Comparison of ENCODE assay signal across 1 cellular context in the genomic region with DNA sequence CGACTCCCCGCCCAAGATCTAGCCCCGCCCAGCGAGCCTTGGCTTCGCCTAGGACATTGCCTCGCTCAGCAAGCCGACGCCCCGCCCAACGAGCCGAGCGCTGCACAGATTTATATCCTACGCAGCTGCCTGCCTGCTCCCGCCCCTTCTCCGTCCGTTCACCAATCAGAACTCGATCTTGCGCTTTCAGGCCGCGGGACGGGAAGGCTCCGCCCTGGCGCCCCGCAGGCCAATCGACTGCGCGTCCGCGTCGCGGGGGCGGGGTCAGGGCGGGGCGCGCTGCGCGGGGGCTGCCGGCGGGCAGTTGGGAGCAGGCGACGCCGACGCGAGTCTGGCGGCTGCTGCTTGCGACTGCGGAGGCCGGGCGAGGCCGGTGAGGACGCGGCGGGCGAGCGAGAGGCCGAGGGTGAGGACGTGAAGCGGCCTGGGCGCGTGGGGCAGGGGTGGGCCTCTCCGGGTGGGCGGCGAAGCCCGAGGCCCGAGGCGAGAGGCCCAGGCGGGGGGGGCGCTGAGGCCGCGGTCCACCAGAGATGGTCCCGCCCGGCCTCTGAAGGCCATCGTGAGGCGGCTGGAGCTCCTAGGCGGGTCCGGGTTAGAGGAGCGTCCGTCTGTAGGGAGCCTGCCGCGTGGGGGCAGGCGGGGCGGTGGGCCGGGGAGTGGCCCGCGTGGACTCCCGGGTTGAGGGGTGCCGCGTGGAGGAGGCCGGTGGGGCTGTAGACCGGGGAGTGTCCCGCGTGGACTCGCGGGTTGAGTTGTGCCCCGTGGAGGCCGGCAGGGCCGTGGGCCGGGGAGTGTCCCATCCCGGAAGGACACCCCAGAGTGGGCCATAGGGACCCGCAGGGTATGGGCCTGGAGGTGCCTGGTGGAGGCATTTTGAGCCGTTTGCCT.
A peak's percentile ranks its signal among the peaks of the same experiment; 100 is the strongest.
TF ChIP-seq lines count a peak whose summit lies in the region.

TSS of gene FARP2 (plus strand) at position 303 of the 888 bp plus-strand sequence. CDS start 16,823 bp downstream, outside the sequence.

TF ChIP-seq in HepG2, 621 proteins besides CTCF, POLR2A, EP300 and RAD21 (continued from another document and continues in another):
- TF ChIP-seq KLF12 (CRISPR knock-in tag; IDR thresholded peaks at IDR 0.05; ENCODE audit: borderline replicate concordance), result no peak
- no peak; the same call in 1 of the 2 replicates for TF ChIP-seq ZNF558 (CRISPR knock-in tag; IDR thresholded peaks at IDR 0.05; ENCODE audit: borderline replicate concordance)
- peak; percentile 15; the same call in 1 of the 2 replicates for TF ChIP-seq E2F5 (CRISPR knock-in tag; conservative IDR thresholded peaks at IDR 0.05)
- TF ChIP-seq HMG20A (CRISPR knock-in tag; IDR thresholded peaks at IDR 0.05; ENCODE audit: borderline replicate concordance), result no peak
- TF ChIP-seq POLR2AphosphoS2 (IDR thresholded peaks at IDR 0.05; ENCODE audit: low read depth, low read length), result no peak
- 0 out of 2 replicates have a peak, but pooled peaks have one; percentile 16 for TF ChIP-seq MIXL1 (CRISPR knock-in tag; IDR thresholded peaks at IDR 0.05)
- peak; percentile 66 for TF ChIP-seq HOXD1 (CRISPR knock-in tag; IDR thresholded peaks at IDR 0.05)
- no peak for TF ChIP-seq MIER3 (CRISPR knock-in tag; IDR thresholded peaks at IDR 0.05; ENCODE audit: borderline replicate concordance)
- no peak for TF ChIP-seq SOX13 (IDR thresholded peaks at IDR 0.05)
- TF ChIP-seq SOX13 (CRISPR knock-in tag; conservative IDR thresholded peaks at IDR 0.05 in 1 of 2, IDR thresholded peaks at IDR 0.05 in 1 of 2), result 0 out of 4 replicates have a peak, but pooled peaks of 1 of the 2 experiments have one; percentile 33
- peak; percentile 9 for TF ChIP-seq XRCC5 (optimal IDR thresholded peaks at IDR 0.05; ENCODE audit: low read length)
- no peak for TF ChIP-seq ZZZ3 (CRISPR knock-in tag; IDR thresholded peaks at IDR 0.05; ENCODE audit: borderline replicate concordance)
- no peak for TF ChIP-seq TIGD3 (CRISPR knock-in tag; IDR thresholded peaks at IDR 0.05; ENCODE audit: borderline replicate concordance)
- no peak; the same call in 1 of the 2 replicates for TF ChIP-seq ZNF451 (CRISPR knock-in tag; IDR thresholded peaks at IDR 0.05)
- peak; percentile 28; the same call in 1 of the 2 replicates for TF ChIP-seq KDM4B (CRISPR knock-in tag; IDR thresholded peaks at IDR 0.05)
- TF ChIP-seq ISX (CRISPR knock-in tag; conservative IDR thresholded peaks at IDR 0.05), result no peak
- no peak for TF ChIP-seq ZNF414 (CRISPR knock-in tag; IDR thresholded peaks at IDR 0.05)
- no peak for TF ChIP-seq IRF9 (CRISPR knock-in tag; IDR thresholded peaks at IDR 0.05; ENCODE audit: borderline replicate concordance)
- peak; percentile 61 for TF ChIP-seq NR2C2 (CRISPR knock-in tag; IDR thresholded peaks at IDR 0.05; ENCODE audit: borderline replicate concordance)
- TF ChIP-seq, protein P1, sequence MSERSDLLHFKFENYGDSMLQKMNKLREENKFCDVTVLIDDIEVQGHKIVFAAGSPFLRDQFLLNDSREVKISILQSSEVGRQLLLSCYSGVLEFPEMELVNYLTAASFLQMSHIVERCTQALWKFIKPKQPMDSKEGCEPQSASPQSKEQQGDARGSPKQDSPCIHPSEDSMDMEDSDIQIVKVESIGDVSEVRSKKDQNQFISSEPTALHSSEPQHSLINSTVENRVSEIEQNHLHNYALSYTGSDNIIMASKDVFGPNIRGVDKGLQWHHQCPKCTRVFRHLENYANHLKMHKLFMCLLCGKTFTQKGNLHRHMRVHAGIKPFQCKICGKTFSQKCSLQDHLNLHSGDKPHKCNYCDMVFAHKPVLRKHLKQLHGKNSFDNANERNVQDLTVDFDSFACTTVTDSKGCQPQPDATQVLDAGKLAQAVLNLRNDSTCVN (CRISPR knock-in tag; IDR thresholded peaks at IDR 0.05; ENCODE audit: borderline replicate concordance), result peak; percentile 23; the same call in 1 of the 2 replicates
- TF ChIP-seq ATF3 (CRISPR knock-in tag; IDR thresholded peaks at IDR 0.05), result 0 out of 2 replicates have a peak, but pooled peaks have one; percentile 11
- TF ChIP-seq ATF7 (IDR thresholded peaks at IDR 0.05), result no peak
- no peak for TF ChIP-seq ATF7 (CRISPR knock-in tag; IDR thresholded peaks at IDR 0.05)
- no peak for TF ChIP-seq GTF2F1 (IDR thresholded peaks at IDR 0.05; ENCODE audit: low read length)
- TF ChIP-seq ZNF460 (CRISPR knock-in tag; IDR thresholded peaks at IDR 0.05; ENCODE audit: borderline replicate concordance), result no peak
- no peak for TF ChIP-seq ZBTB2 (CRISPR knock-in tag; IDR thresholded peaks at IDR 0.05; ENCODE audit: low read depth)
- no peak for TF ChIP-seq AKAP8 (CRISPR knock-in tag; IDR thresholded peaks at IDR 0.05)
- TF ChIP-seq ARID5B (CRISPR knock-in tag; IDR thresholded peaks at IDR 0.05), result no peak
- TF ChIP-seq MTA1 (CRISPR knock-in tag; IDR thresholded peaks at IDR 0.05; ENCODE audit: borderline replicate concordance), result peak; percentile 71; the same call in 1 of the 2 replicates
- no peak for TF ChIP-seq ZNF292 (CRISPR knock-in tag; IDR thresholded peaks at IDR 0.05; ENCODE audit: borderline replicate concordance, low read depth)
- TF ChIP-seq TFE3 (CRISPR knock-in tag; IDR thresholded peaks at IDR 0.05), result no peak; the same call in 1 of the 2 replicates
- no peak for TF ChIP-seq HOXA5 (CRISPR knock-in tag; IDR thresholded peaks at IDR 0.05)
- no peak for TF ChIP-seq ZHX2 (IDR thresholded peaks at IDR 0.05; ENCODE audit: low read depth)
- TF ChIP-seq ZHX2 (CRISPR knock-in tag; IDR thresholded peaks at IDR 0.05; ENCODE audit: borderline replicate concordance), result 0 out of 2 replicates have a peak, but pooled peaks have one; percentile 42
- 0 out of 2 replicates have a peak, but pooled peaks have one; percentile 54 for TF ChIP-seq ESRRA (CRISPR knock-in tag; IDR thresholded peaks at IDR 0.05; ENCODE audit: low read depth)
